ENCODE assay signal across 12 cellular contexts in genomic region chr13:26061947-26062346, GRCh38. TPM values are rescaled to one million over a fixed set of nuclear protein-coding genes. Genes with fewer than 3 reads are reported as not detected.
A peak's percentile ranks its signal among the peaks of the same experiment; 100 is the strongest.
DNase-seq lines count a peak whose midpoint lies in the region; ATAC-seq and TF ChIP-seq lines count a peak whose summit lies in the region.
"Had no signal": no experiment of that assay in that cellular context is flagged by ENCODE, and none has a peak within 500 bp of the region (broad histone marks: within the 10 kb centered on the region; RNA-seq: fewer than 3 reads in every experiment).

No MANE protein-coding gene starts in this region.

- no peaks in the 10 kb centered on the region for H4K20me1 ChIP-seq in GM23338 (replicated peaks; ENCODE audit: insufficient read depth)

- no peaks in the 10 kb centered on the region for H3K9me3 Mint-ChIP-seq in GM23338
- no peaks in the 10 kb centered on the region for H3K9me3 Mint-ChIP-seq in CD8-positive, alpha-beta memory T cell
- H3K9me3 Mint-ChIP-seq: activated B cell treated with CpG ODN at 0.5 μM for 24 hours, neural crest cell had no signal

- H3K4me1 Mint-ChIP-seq in GM23338: peaks cover 12% of the 10 kb centered on the region
- no peaks in the 10 kb centered on the region for H3K4me1 Mint-ChIP-seq in CD8-positive, alpha-beta memory T cell
- H3K4me1 Mint-ChIP-seq: activated B cell treated with CpG ODN at 0.5 μM for 24 hours had no signal

- H3K4me3 ChIP-seq in GM23338 (no peak overlapping the region), fibroblast of the aortic adventitia (ENCODE audit: low read depth, low read length) (no peak overlapping the region), esophagus squamous epithelium (no peak overlapping the region)
- no peak overlapping the region for H3K4me3 ChIP-seq in CD8-positive, alpha-beta memory T cell (ENCODE audit: low read length)
- H3K4me3 ChIP-seq: PC-9 had no signal

- peak overlapping the region; percentile 96 for H2AFZ ChIP-seq in GM23338
- H2AFZ ChIP-seq: PC-9 had no signal

- no peaks in the 10 kb centered on the region for H3K27me3 ChIP-seq in GM23338 (ENCODE audit: insufficient read depth)
- peaks cover 0 to 18% (median 0%) of the 10 kb centered on the region in 4 donors for H3K27me3 ChIP-seq in esophagus squamous epithelium
- no peaks in the 10 kb centered on the region for H3K27me3 ChIP-seq in CD8-positive, alpha-beta memory T cell (ENCODE audit: insufficient read depth, low read length, poor library complexity, severe bottlenecking)

- no peaks in the 10 kb centered on the region for H3K36me3 ChIP-seq in GM23338 (ENCODE audit: insufficient read depth)
- H3K36me3 ChIP-seq in esophagus squamous epithelium: no peaks in the 10 kb centered on the region
- H3K36me3 ChIP-seq in CD8-positive, alpha-beta memory T cell (ENCODE audit: insufficient read depth, low read length): no peaks in the 10 kb centered on the region

- in situ Hi-C loops in SK-MEL-5 (cut with HindIII; ENCODE audit: low pct_unique_long_range_greater_than_20kb, low sequenced_read_pairs): no loop called here

- no peaks in the 10 kb centered on the region for H3K9me2 ChIP-seq in GM23338 (ENCODE audit: insufficient read depth)

- no peaks in the 10 kb centered on the region for H3K79me2 ChIP-seq in GM23338 (replicated peaks; ENCODE audit: insufficient read depth)

- no peak for TF ChIP-seq POLR2A in esophagus squamous epithelium (IDR thresholded peaks at IDR 0.05)

- intact Hi-C loops in sciatic nerve (cut with DNase I) (no loop called here), esophagus squamous epithelium (cut with DNase I) (no loop called here)

- CTCF ChIA-PET in CD8-positive, alpha-beta memory T cell (lab: Charles Lee): interaction anchor here (1.0 kb wide), 1 partner anchor 488 kb away, joined by 3 read pairs; no protein-coding TSS in a partner anchor

- H3K27ac ChIP-seq in GM23338 (ENCODE audit: low read depth): no peak overlapping the region
- H3K27ac ChIP-seq in esophagus squamous epithelium: no peak overlapping the region
- no peak overlapping the region for H3K27ac ChIP-seq in CD8-positive, alpha-beta memory T cell (ENCODE audit: low read depth, low read length)
- H3K27ac ChIP-seq: PC-9 had no signal

- H3K4me1 ChIP-seq in GM23338 (ENCODE audit: insufficient read depth): 0 out of 2 replicates have a peak, but pooled peaks cover 2% of the 10 kb centered on the region
- H3K4me1 ChIP-seq in esophagus squamous epithelium: no peaks in the 10 kb centered on the region
- H3K4me1 ChIP-seq in CD8-positive, alpha-beta memory T cell (ENCODE audit: insufficient read depth, low read length): no peaks in the 10 kb centered on the region

- TF ChIP-seq CTCF in GM23338 (conservative IDR thresholded peaks at IDR 0.05; ENCODE audit: low read depth in 2 of 2): no peak
- TF ChIP-seq CTCF in fibroblast of the aortic adventitia (IDR thresholded peaks at IDR 0.05; ENCODE audit: insufficient read depth, low read length): no peak
- no peak for TF ChIP-seq CTCF in esophagus squamous epithelium (IDR thresholded peaks at IDR 0.05)

- no peaks in the 10 kb centered on the region for H3F3A ChIP-seq in GM23338 (replicated peaks; ENCODE audit: low read depth)

- 60 to 69% methylated on average over 6 of the region's 6 CpGs for whole genome bisulfite sequencing in esophagus squamous epithelium, 2 donors

- DNase-seq in GM23338 (ENCODE audit: low spot score) (no peak), SK-MEL-5 (ENCODE audit: low read depth, low spot score) (peak; percentile 76), fibroblast of the aortic adventitia (ENCODE audit: low read depth) (peak; percentile 41), sciatic nerve (ENCODE audit: low spot score) (no peak), esophagus squamous epithelium (lab: John Stamatoyannopoulos, UW) (no peak), SIG-M5 (lab: John Stamatoyannopoulos, UW) (no peak)
- DNase-seq in CD8-positive, alpha-beta memory T cell: no peak
- DNase-seq: activated B cell treated with CpG ODN at 0.5 μM for 24 hours, NCI-H1694 treated with DMSO at 0.1 percent for 48 hours, PC-9 had no signal

- peaks cover 4% of the 10 kb centered on the region for H3K27me3 Mint-ChIP-seq in GM23338 (ENCODE audit: insufficient read depth, low read depth, poor library complexity)
- H3K27me3 Mint-ChIP-seq in CD8-positive, alpha-beta memory T cell: peaks cover 5 to 16% of the 10 kb centered on the region in 2 donors

- no peaks in the 10 kb centered on the region for H3K36me3 Mint-ChIP-seq in GM23338 (ENCODE audit: low read depth)
- H3K36me3 Mint-ChIP-seq in CD8-positive, alpha-beta memory T cell: no peaks in the 10 kb centered on the region

- H3K9me3 ChIP-seq in esophagus squamous epithelium: no peaks in the 10 kb centered on the region
- H3K9me3 ChIP-seq in CD8-positive, alpha-beta memory T cell (ENCODE audit: low read length): no peaks in the 10 kb centered on the region

- no peak for ATAC-seq in GM23338
- ATAC-seq in sciatic nerve: peak; percentile 85
- no peak for ATAC-seq in GM19035 (IDR thresholded peaks at IDR 0.05; ENCODE audit: unreplicated experiment)

- POLR2A ChIA-PET in CD8-positive, alpha-beta memory T cell (lab: Charles Lee): no interaction called here

- no peak overlapping the region for H3K4me2 ChIP-seq in GM23338
- H3K4me2 ChIP-seq: PC-9 had no signal

- H3K27ac Mint-ChIP-seq in GM23338: no peak overlapping the region
- H3K27ac Mint-ChIP-seq in CD8-positive, alpha-beta memory T cell: no peak overlapping the region
- H3K27ac Mint-ChIP-seq: activated B cell treated with CpG ODN at 0.5 μM for 24 hours had no signal

- no peak overlapping the region for H3K4me3 Mint-ChIP-seq in GM23338
- no peak overlapping the region for H3K4me3 Mint-ChIP-seq in CD8-positive, alpha-beta memory T cell
- H3K4me3 Mint-ChIP-seq: activated B cell treated with CpG ODN at 0.5 μM for 24 hours, neural crest cell had no signal

TF ChIP-seq in GM23338, 12 proteins besides CTCF, POLR2A, EP300 and RAD21 (continues in another document):
- TF ChIP-seq ZNF114 (CRISPR knock-in tag; IDR thresholded peaks at IDR 0.05) (no peak), ZNF331 (CRISPR knock-in tag; IDR thresholded peaks at IDR 0.05; ENCODE audit: low read depth) (no peak), NANOG (IDR thresholded peaks at IDR 0.05; ENCODE audit: borderline replicate concordance) (no peak), EZH2phosphoT487 (IDR thresholded peaks at IDR 0.05; ENCODE audit: unreplicated experiment) (no peak), EZH2 (IDR thresholded peaks at IDR 0.05; ENCODE audit: low read depth, unreplicated experiment) (no peak), JUNB (IDR thresholded peaks at IDR 0.05; ENCODE audit: unreplicated experiment) (no peak), CREB1 (CRISPR knock-in tag; IDR thresholded peaks at IDR 0.05; ENCODE audit: low read depth) (no peak), STAT1 (IDR thresholded peaks at IDR 0.05; ENCODE audit: unreplicated experiment) (no peak), POLR2AphosphoS5 (IDR thresholded peaks at IDR 0.05; ENCODE audit: low read depth) (no peak)
- TF ChIP-seq, protein P1, sequence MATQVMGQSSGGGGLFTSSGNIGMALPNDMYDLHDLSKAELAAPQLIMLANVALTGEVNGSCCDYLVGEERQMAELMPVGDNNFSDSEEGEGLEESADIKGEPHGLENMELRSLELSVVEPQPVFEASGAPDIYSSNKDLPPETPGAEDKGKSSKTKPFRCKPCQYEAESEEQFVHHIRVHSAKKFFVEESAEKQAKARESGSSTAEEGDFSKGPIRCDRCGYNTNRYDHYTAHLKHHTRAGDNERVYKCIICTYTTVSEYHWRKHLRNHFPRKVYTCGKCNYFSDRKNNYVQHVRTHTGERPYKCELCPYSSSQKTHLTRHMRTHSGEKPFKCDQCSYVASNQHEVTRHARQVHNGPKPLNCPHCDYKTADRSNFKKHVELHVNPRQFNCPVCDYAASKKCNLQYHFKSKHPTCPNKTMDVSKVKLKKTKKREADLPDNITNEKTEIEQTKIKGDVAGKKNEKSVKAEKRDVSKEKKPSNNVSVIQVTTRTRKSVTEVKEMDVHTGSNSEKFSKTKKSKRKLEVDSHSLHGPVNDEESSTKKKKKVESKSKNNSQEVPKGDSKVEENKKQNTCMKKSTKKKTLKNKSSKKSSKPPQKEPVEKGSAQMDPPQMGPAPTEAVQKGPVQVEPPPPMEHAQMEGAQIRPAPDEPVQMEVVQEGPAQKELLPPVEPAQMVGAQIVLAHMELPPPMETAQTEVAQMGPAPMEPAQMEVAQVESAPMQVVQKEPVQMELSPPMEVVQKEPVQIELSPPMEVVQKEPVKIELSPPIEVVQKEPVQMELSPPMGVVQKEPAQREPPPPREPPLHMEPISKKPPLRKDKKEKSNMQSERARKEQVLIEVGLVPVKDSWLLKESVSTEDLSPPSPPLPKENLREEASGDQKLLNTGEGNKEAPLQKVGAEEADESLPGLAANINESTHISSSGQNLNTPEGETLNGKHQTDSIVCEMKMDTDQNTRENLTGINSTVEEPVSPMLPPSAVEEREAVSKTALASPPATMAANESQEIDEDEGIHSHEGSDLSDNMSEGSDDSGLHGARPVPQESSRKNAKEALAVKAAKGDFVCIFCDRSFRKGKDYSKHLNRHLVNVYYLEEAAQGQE (IDR thresholded peaks at IDR 0.05; ENCODE audit: unreplicated experiment): no peak
- TF ChIP-seq, protein P2, sequence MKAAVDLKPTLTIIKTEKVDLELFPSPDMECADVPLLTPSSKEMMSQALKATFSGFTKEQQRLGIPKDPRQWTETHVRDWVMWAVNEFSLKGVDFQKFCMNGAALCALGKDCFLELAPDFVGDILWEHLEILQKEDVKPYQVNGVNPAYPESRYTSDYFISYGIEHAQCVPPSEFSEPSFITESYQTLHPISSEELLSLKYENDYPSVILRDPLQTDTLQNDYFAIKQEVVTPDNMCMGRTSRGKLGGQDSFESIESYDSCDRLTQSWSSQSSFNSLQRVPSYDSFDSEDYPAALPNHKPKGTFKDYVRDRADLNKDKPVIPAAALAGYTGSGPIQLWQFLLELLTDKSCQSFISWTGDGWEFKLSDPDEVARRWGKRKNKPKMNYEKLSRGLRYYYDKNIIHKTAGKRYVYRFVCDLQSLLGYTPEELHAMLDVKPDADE (IDR thresholded peaks at IDR 0.05): no peak

RNA-seq across cellular contexts. Expression of gene SHISA2, which starts 10.1 kb away (rescaled TPM):
- total RNA-seq in GM23338 (2014; rRNA removed; shearing (Covaris generic)): 33.4 and 37.4 TPM in 2 replicates
- polyA plus RNA-seq in GM23338 (2016; fragmentation: Nextera tagmentation; extraction: Ambion mirVana): 17.9 and 18.2 TPM in 2 replicates
- 51.0 and 51.3 TPM in 2 replicates for total RNA-seq in SK-MEL-5 (2014; rRNA removed; shearing (Covaris generic))
- 28.5 and 32.9 TPM in 2 replicates for polyA plus RNA-seq in SK-MEL-5 (2015; cell fraction: cytosol; rRNA removed)
- polyA plus RNA-seq in SK-MEL-5 (2015; cell fraction: nucleus; rRNA removed): 7.6 and 10.0 TPM in 2 replicates
- 0.08 and 0.90 TPM in 2 replicates for total RNA-seq in fibroblast of the aortic adventitia (ENCODE audit: low replicate concordance)
- total RNA-seq in sciatic nerve: 2.9 TPM
- under 1 TPM in 2 of 4 donors, not detected in 2; 0.23 to 0.38 TPM for total RNA-seq in esophagus squamous epithelium
- total RNA-seq in CD8-positive, alpha-beta memory T cell: under 1 TPM in 1 of 2 experiments, not detected in 1; 0.07 TPM
- polyA plus RNA-seq in CD8-positive, alpha-beta memory T cell: not detected
- total RNA-seq: activated B cell treated with CpG ODN at 0.5 μM for 24 hours, PC-9 had no signal

Comparison
In these comparisons a context has a peak if more than half of its experiments do, and no peak if none do; other contexts are left out.
1. DNase-seq: peak in SK-MEL-5 (single experiment) and fibroblast of the aortic adventitia (single experiment); none in GM23338 (single experiment), sciatic nerve (single experiment), esophagus squamous epithelium (single experiment), SIG-M5 (single experiment) and CD8-positive, alpha-beta memory T cell (0 of 5).